Comparison of ENCODE assay signal across 29 cellular contexts in genomic region chr18:68186039-68186438, GRCh38.
"Had no signal": no experiment of that assay in that cellular context is flagged by ENCODE, and none has a peak within 500 bp of the region (broad histone marks: within the 10 kb centered on the region; RNA-seq: fewer than 3 reads in every experiment).

No MANE protein-coding gene starts in this region.

- H3K9me3 ChIP-seq: gastrocnemius medialis, heart left ventricle had no signal

- H3K36me3 ChIP-seq: brain microvascular endothelial cell, gastrocnemius medialis, heart left ventricle, WERI-Rb-1 had no signal

- H3K27me3 ChIP-seq: brain microvascular endothelial cell, dorsolateral prefrontal cortex, foreskin keratinocyte, gastrocnemius medialis, heart left ventricle had no signal

- DNase-seq: activated B cell treated with CpG ODN at 0.5 μM for 24 hours; activated CD4-positive, alpha-beta memory T cell treated with anti-CD3 and anti-CD28 coated beads for 36 hours; activated CD4-positive, alpha-beta T cell treated with anti-CD3 and anti-CD28 coated beads for 36 hours; activated CD4-positive, alpha-beta T cell treated with anti-CD3 and anti-CD28 coated beads, Interleukin-2, amount 10 ng/mL, durations not matched to agents 24 days and 14 days; activated CD8-positive, alpha-beta memory T cell treated with anti-CD3 and anti-CD28 coated beads, Interleukin-2, amount 10 ng/mL, durations not matched to agents 7 days and 5 days; activated CD8-positive, alpha-beta memory T cell treated with anti-CD3 and anti-CD28 coated beads, Interleukin-2, amount 50 U/mL, for 4 hours; activated CD8-positive, alpha-beta T cell treated with anti-CD3 and anti-CD28 coated beads, Interleukin-2, amount 10 ng/mL, durations not matched to agents 7 days and 5 days; activated effector memory CD4-positive, alpha-beta T cell treated with anti-CD3 and anti-CD28 coated beads, Interleukin-2, amount 50 U/mL, for 16 hours; activated naive CD4-positive, alpha-beta T cell; activated naive CD4-positive, alpha-beta T cell treated with anti-CD3 and anti-CD28 coated beads, Interleukin-2, amount 50 U/mL, for 16 hours; activated T-cell treated with anti-CD3 and anti-CD28 coated beads, Interleukin-2, amount 50 U/mL, for 1 hour; activated T-cell treated with anti-CD3 and anti-CD28 coated beads, Interleukin-2, amount 50 U/mL, for 48 hours; amniotic stem cell; anterior cingulate cortex; brain microvascular endothelial cell; dorsolateral prefrontal cortex; effector memory CD4-positive, alpha-beta T cell; endodermal cell; foreskin keratinocyte; gastrocnemius medialis; glutamatergic neuron; heart left ventricle; T-helper 1 cell; T-helper 17 cell; T1000; WERI-Rb-1 had no signal

- H3K4me1 ChIP-seq: foreskin keratinocyte, gastrocnemius medialis, heart left ventricle had no signal

- H3K27ac ChIP-seq: brain microvascular endothelial cell, coronary artery, dorsolateral prefrontal cortex, foreskin keratinocyte, gastrocnemius medialis, heart left ventricle, WERI-Rb-1 had no signal

- H3K4me3 ChIP-seq: coronary artery, dorsolateral prefrontal cortex, gastrocnemius medialis, heart left ventricle had no signal

- ATAC-seq: activated CD4-positive, alpha-beta T cell treated with anti-CD3 and anti-CD28 coated beads for 36 hours; activated CD4-positive, CD25-positive, alpha-beta regulatory T cell treated with anti-CD3 and anti-CD28 coated beads, Interleukin-2, amount 50 U/mL, for 24 hours; activated CD8-positive, alpha-beta memory T cell treated with anti-CD3 and anti-CD28 coated beads, Interleukin-2, amount 10 ng/mL, durations not matched to agents 7 days and 5 days; activated CD8-positive, alpha-beta T cell treated with anti-CD3 and anti-CD28 coated beads, Interleukin-2, amount 10 ng/mL, durations not matched to agents 7 days and 5 days; esophagus mucosa; foreskin keratinocyte; gastrocnemius medialis; heart left ventricle; T-helper 17 cell had no signal
